ENCODE assay signal across 8 cellular contexts in the genomic region with DNA sequence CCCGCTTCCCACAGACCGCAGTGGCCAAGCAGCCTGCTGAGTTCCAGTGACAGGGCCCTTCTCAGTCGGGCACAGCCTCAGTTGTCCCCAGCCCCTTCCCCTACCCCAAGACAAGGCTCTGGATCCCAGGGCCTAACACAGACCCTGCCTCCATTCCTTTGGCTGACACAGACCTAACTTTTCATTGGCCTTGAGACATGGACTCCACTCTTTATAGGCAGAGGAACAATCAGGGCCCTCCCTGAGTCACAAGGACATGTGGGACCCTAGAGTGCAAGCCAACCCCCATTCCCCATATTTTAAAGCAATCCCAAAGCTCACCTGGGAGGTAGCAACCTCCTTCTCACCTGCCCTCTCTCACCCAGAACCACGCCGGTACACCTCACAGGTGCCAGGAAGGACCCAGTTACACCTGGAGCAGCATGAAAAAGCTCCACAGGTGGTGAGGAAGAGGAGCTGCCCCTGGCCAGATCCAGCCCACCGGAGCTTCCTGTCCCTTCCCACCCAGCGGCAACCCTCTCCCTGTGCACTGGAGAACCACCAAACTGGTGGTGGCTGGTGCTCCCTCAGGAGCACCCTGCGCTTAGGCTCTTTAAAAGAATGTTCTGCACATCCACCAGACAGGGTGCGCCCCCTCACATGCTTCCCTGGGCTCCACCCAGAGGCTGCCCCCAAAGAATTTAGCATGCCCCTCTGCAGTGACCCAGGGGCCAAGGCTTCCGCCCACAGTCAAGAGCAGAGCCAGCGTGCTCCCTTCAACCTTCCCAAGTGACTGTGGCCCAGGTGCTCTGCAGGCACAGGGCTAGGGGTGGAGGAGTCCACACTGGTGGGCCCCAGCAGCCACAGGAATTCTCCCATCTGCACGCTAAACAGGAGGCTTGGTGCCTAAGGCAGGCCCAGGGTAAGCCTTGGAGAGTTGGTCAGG. TPM values are rescaled to one million over a fixed set of nuclear protein-coding genes. Genes with fewer than 3 reads are reported as not detected.
DNase-seq lines count a peak whose midpoint lies in the region; ATAC-seq, FAIRE-seq and TF ChIP-seq lines count a peak whose summit lies in the region.

No MANE protein-coding gene starts in this region.

- H3K27ac ChIP-seq in CD4-positive, alpha-beta T cell (ENCODE audit: low read depth, low read length), result no peak overlapping the region
- no peak overlapping the region for H3K27ac ChIP-seq in OCI-LY7 (ENCODE audit: low read depth, low read length, poor library complexity, severe bottlenecking)
- H3K27ac ChIP-seq in endothelial cell of umbilical vein (ENCODE audit: insufficient read depth, low read depth, low read length), result peak overlapping the region; percentile 63

- peak overlapping the region; percentile 63 for H3K4me2 ChIP-seq in OCI-LY7 (ENCODE audit: low read length)
- H3K4me2 ChIP-seq in endothelial cell of umbilical vein (ENCODE audit: insufficient read depth, low read length), result peak overlapping the region; percentile 4

- H3K4me3 ChIP-seq in OCI-LY7 (ENCODE audit: low read depth, low read length, poor library complexity, severe bottlenecking), result peak overlapping the region; percentile 31
- no peak overlapping the region for H3K4me3 ChIP-seq in endothelial cell of umbilical vein (replicated peaks in 1 of 3; ENCODE audit: insufficient read depth in 1 of 3, low read depth in 1 of 3, low read length in 3 of 3)

- H3K4me1 Mint-ChIP-seq in CD4-positive, alpha-beta T cell (ENCODE audit: low read depth), result peaks cover 61% of the 10 kb centered on the region
- H3K4me1 Mint-ChIP-seq in osteocyte (ENCODE audit: unreplicated experiment), result peaks cover 48% of the 10 kb centered on the region

- H3K79me2 ChIP-seq in OCI-LY7 (ENCODE audit: insufficient read depth, low read depth, low read length) (no peaks in the 10 kb centered on the region), endothelial cell of umbilical vein (ENCODE audit: control insufficient read depth, insufficient read depth, low read length) (peaks cover 24% of the 10 kb centered on the region)

- POLR2A ChIA-PET in CD4-positive, alpha-beta T cell (lab: Charles Lee), result interaction anchor here (0.7 kb wide), 1 partner anchor 342 kb away, joined by 3 read pairs; no protein-coding TSS in a partner anchor
- POLR2A ChIA-PET in OCI-LY7 (lab: Charles Lee), result no interaction called here
- POLR2A ChIA-PET in endothelial cell of umbilical vein (lab: Charles Lee), result interaction anchor here (1.6 kb wide), 1 partner anchor 14 kb away, joined by 4 read pairs; no protein-coding TSS in a partner anchor

- CTCF ChIA-PET in CD4-positive, alpha-beta T cell (lab: Charles Lee), result interaction anchor here (7.8 kb wide), 1 partner anchor 15 kb away, joined by 52 read pairs; no protein-coding TSS in a partner anchor
- CTCF ChIA-PET in OCI-LY7 (lab: Charles Lee; ENCODE audit: unreplicated experiment), result interaction anchor here (1.5 kb wide), 1 partner anchor 15 kb away, joined by 6 read pairs; no protein-coding TSS in a partner anchor
- CTCF ChIA-PET in endothelial cell of umbilical vein (lab: Charles Lee), result interaction anchor here (0.9 to 1.6 kb wide), 2 partner anchors 15 to 19 kb away, joined by 4 to 6 read pairs; no protein-coding TSS in a partner anchor

- H3K4me1 ChIP-seq in OCI-LY7 (ENCODE audit: insufficient read depth, low read length, poor library complexity, severe bottlenecking) (peaks cover 41% of the 10 kb centered on the region), endothelial cell of umbilical vein (ENCODE audit: control insufficient read depth, extremely low read depth, insufficient read depth, low read length) (peaks cover 39% of the 10 kb centered on the region)

- dilution Hi-C loops in endothelial cell of umbilical vein (cut with MboI; ENCODE audit: extremely low pct_ligation_motif_present, low sequenced_read_pairs), result no loop called here

- FAIRE-seq in endothelial cell of umbilical vein (lab: Jason Lieb, UNC), result no peak

- peak overlapping the region; percentile 99 for H3K27ac Mint-ChIP-seq in CD4-positive, alpha-beta T cell
- H3K27ac Mint-ChIP-seq in osteocyte (ENCODE audit: unreplicated experiment), result peak overlapping the region; percentile 98

- peak overlapping the region; percentile 2; the same call in 1 of the 2 replicates for H2AFZ ChIP-seq in OCI-LY7 (ENCODE audit: low read length)
- H2AFZ ChIP-seq in endothelial cell of umbilical vein (ENCODE audit: low read depth, low read length), result no peak overlapping the region

- H3K27me3 Mint-ChIP-seq in CD4-positive, alpha-beta T cell, result no peaks in the 10 kb centered on the region
- H3K27me3 Mint-ChIP-seq in osteocyte (ENCODE audit: unreplicated experiment), result no peaks in the 10 kb centered on the region

- H3K9ac ChIP-seq in endothelial cell of umbilical vein (replicated peaks; ENCODE audit: extremely low read depth, insufficient read depth, low read length), result peak overlapping the region; percentile 17

- H3K36me3 Mint-ChIP-seq in CD4-positive, alpha-beta T cell (ENCODE audit: low read depth), result peaks cover 30% of the 10 kb centered on the region
- no peaks in the 10 kb centered on the region for H3K36me3 Mint-ChIP-seq in osteocyte (ENCODE audit: unreplicated experiment)

- H3K4me3 Mint-ChIP-seq in CD4-positive, alpha-beta T cell, result peak overlapping the region; percentile 93
- H3K4me3 Mint-ChIP-seq in osteocyte (ENCODE audit: unreplicated experiment), result peak overlapping the region; percentile 64

- no peaks in the 10 kb centered on the region for H3K36me3 ChIP-seq in OCI-LY7 (ENCODE audit: insufficient read depth, low read length)
- no peaks in the 10 kb centered on the region for H3K36me3 ChIP-seq in endothelial cell of umbilical vein (ENCODE audit: control insufficient read depth in 2 of 2, extremely low read depth in 1 of 2, insufficient read depth in 2 of 2, low read length in 2 of 2)

- BruUV-seq in OCI-LY7 (replicated peaks; lab: Mats Ljungman, UMichigan), result no TSS peak
- BruUV-seq in endothelial cell of umbilical vein (replicated peaks; lab: Mats Ljungman, UMichigan), result no TSS peak

- H3K9me3 ChIP-seq in CD4-positive, alpha-beta T cell (ENCODE audit: control insufficient read depth, low read length), result no peaks in the 10 kb centered on the region
- H3K9me3 ChIP-seq in OCI-LY7 (ENCODE audit: low read length) (no peaks in the 10 kb centered on the region), endothelial cell of umbilical vein (replicated peaks; ENCODE audit: control insufficient read depth, insufficient read depth, low read length) (no peaks in the 10 kb centered on the region)

- TF ChIP-seq POLR2A in endothelial cell of umbilical vein (IDR thresholded peaks at IDR 0.05; ENCODE audit: low read depth, low read length), result no peak

- no peaks in the 10 kb centered on the region for H3K9me1 ChIP-seq in endothelial cell of umbilical vein (replicated peaks; ENCODE audit: control insufficient read depth, extremely low read depth, insufficient read depth, low read length)

- ATAC-seq in CD4-positive, alpha-beta T cell (ENCODE audit: poor library complexity), result no peak
- ATAC-seq in HG03571 (IDR thresholded peaks at IDR 0.05; ENCODE audit: unreplicated experiment), result no peak

- H4K20me1 ChIP-seq in OCI-LY7 (ENCODE audit: insufficient read depth, low read length) (no peaks in the 10 kb centered on the region), endothelial cell of umbilical vein (replicated peaks; ENCODE audit: control insufficient read depth, extremely low read depth, insufficient read depth, low read length) (no peaks in the 10 kb centered on the region)

- TF ChIP-seq CTCF in CD4-positive, alpha-beta T cell (IDR thresholded peaks at IDR 0.05), result no peak
- TF ChIP-seq CTCF in OCI-LY7 (conservative IDR thresholded peaks at IDR 0.05; ENCODE audit: low read length) (no peak), endothelial cell of umbilical vein (IDR thresholded peaks at IDR 0.05; ENCODE audit: extremely low read depth in 1 of 2, insufficient read depth in 1 of 2, low read depth in 1 of 2, low read length in 2 of 2) (no peak), osteocyte (IDR thresholded peaks at IDR 0.05) (no peak)

- no peaks in the 10 kb centered on the region for H3K9me2 ChIP-seq in OCI-LY7 (ENCODE audit: insufficient read depth, low read length)

- no peak for DNase-seq in CD4-positive, alpha-beta T cell
- DNase-seq in OCI-LY7 (ENCODE audit: low spot score), result no peak
- no peak for DNase-seq in endothelial cell of umbilical vein (ENCODE audit: low read depth, low spot score)
- DNase-seq in osteocyte (ENCODE audit: extremely low spot score, unreplicated experiment), result no peak
- DNase-seq in cerebellum (ENCODE audit: low spot score), result no peak
- no peak for DNase-seq in activated gamma-delta T cell treated with Interleukin-2 at 50 U/mL for 16 hours
- no peak for DNase-seq in NK-92 treated with Interleukin-12 subunit alpha and Interleukin-12 subunit beta, amount 100 ng/mL, for 24 hours (lab: John Stamatoyannopoulos, UW)

- intact Hi-C loops in CD4-positive, alpha-beta T cell (cut with DNase I, micrococcal nuclease), result loop anchor here in 1 of 2 experiments (5.0 to 10.0 kb wide), 2 partner anchors 197 to 315 kb away; partner anchors contain the start of genes CLUH and PAFAH1B1
- intact Hi-C loops in OCI-LY7 (cut with micrococcal nuclease; ENCODE audit: unreplicated experiment), result no loop called here
- intact Hi-C loops in endothelial cell of umbilical vein (cut with micrococcal nuclease), result no loop called here

- H3K27me3 ChIP-seq in CD4-positive, alpha-beta T cell (ENCODE audit: control insufficient read depth, insufficient read depth, low read length), result no peaks in the 10 kb centered on the region
- no peaks in the 10 kb centered on the region for H3K27me3 ChIP-seq in endothelial cell of umbilical vein (ENCODE audit: control insufficient read depth in 2 of 2, insufficient read depth in 2 of 2, low read length in 2 of 2)

- H3K9me3 Mint-ChIP-seq in CD4-positive, alpha-beta T cell, result no peaks in the 10 kb centered on the region
- no peaks in the 10 kb centered on the region for H3K9me3 Mint-ChIP-seq in osteocyte (ENCODE audit: unreplicated experiment)

TF ChIP-seq in endothelial cell of umbilical vein, 7 proteins besides CTCF, POLR2A, EP300 and RAD21 (continues in another document):
- no peak for TF ChIP-seq EZH2 (IDR thresholded peaks at IDR 0.05; ENCODE audit: borderline replicate concordance, low read depth, low read length, severe bottlenecking)
- TF ChIP-seq JUN (IDR thresholded peaks at IDR 0.05; ENCODE audit: borderline replicate concordance, insufficient read depth, insufficient read length, low read depth), result no peak

RNA-seq across cellular contexts. Expression of gene MNT, which starts 3.4 kb away (rescaled TPM):
- 100 to 1,000 TPM; 111 to 118 TPM for total RNA-seq in CD4-positive, alpha-beta T cell
- total RNA-seq in OCI-LY7 (2014; rRNA removed; shearing (Covaris generic)), result 17.7 and 22.2 TPM in 2 replicates
- total RNA-seq in OCI-LY7 (2022), result 58.7 and 60.0 TPM in 2 replicates
- 21.6 TPM in 2 replicates for total RNA-seq in endothelial cell of umbilical vein
- 4.1 and 6.6 TPM in 2 replicates for polyA plus RNA-seq in endothelial cell of umbilical vein
- polyA plus RNA-seq in endothelial cell of umbilical vein (2011; cell fraction: cytosol; rRNA removed), result 3.1 and 3.8 TPM in 2 replicates
- 16.3 and 21.0 TPM in 2 replicates for polyA plus RNA-seq in endothelial cell of umbilical vein (2011; cell fraction: nucleus; rRNA removed)
- 8.5 and 13.1 TPM in 2 replicates for polyA plus RNA-seq in endothelial cell of umbilical vein (2012)
- polyA minus RNA-seq in endothelial cell of umbilical vein, result 5.5 and 8.6 TPM in 2 replicates
- polyA minus RNA-seq in endothelial cell of umbilical vein (2011; cell fraction: cytosol; rRNA and poly(A)+ RNA removed), result 7.8 TPM
- polyA minus RNA-seq in endothelial cell of umbilical vein (2011; cell fraction: nucleus; rRNA and poly(A)+ RNA removed), result 7.6 and 17.2 TPM in 2 replicates
- total RNA-seq in osteocyte, result 30.4 and 35.6 TPM in 2 replicates
- total RNA-seq in cerebellum, result 8.3 TPM
